ENCODE assay signal across 1 cellular context in the genomic region with DNA sequence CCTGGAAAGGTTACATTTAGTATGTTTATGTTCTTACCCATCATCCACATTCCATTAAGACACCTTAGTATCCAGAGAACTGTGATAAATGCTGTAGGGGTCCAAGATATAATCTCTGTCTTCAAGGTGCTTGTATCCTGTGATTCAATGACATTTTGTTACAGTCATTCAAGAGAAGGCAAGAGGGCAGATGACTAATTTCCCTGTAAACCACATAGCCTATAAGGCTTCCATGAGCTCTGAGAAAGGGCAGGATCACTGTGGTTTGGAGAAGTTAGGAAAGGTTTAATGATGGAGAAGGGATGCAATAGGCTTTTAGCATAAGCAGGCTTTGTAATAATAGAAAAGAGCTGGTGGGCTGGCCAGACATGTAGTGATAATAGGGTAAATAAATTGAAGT.
TF ChIP-seq lines count a peak whose summit lies in the region.

No MANE protein-coding gene starts in this region.

TF ChIP-seq in WTC11, 78 proteins besides CTCF, POLR2A, EP300 and RAD21 (continued from another document):
- TF ChIP-seq GTF2I (CRISPR knock-in tag; conservative IDR thresholded peaks at IDR 0.05) = no peak
- no peak for TF ChIP-seq ZNF219 (CRISPR knock-in tag; IDR thresholded peaks at IDR 0.05; ENCODE audit: borderline replicate concordance)
- TF ChIP-seq, protein P1, sequence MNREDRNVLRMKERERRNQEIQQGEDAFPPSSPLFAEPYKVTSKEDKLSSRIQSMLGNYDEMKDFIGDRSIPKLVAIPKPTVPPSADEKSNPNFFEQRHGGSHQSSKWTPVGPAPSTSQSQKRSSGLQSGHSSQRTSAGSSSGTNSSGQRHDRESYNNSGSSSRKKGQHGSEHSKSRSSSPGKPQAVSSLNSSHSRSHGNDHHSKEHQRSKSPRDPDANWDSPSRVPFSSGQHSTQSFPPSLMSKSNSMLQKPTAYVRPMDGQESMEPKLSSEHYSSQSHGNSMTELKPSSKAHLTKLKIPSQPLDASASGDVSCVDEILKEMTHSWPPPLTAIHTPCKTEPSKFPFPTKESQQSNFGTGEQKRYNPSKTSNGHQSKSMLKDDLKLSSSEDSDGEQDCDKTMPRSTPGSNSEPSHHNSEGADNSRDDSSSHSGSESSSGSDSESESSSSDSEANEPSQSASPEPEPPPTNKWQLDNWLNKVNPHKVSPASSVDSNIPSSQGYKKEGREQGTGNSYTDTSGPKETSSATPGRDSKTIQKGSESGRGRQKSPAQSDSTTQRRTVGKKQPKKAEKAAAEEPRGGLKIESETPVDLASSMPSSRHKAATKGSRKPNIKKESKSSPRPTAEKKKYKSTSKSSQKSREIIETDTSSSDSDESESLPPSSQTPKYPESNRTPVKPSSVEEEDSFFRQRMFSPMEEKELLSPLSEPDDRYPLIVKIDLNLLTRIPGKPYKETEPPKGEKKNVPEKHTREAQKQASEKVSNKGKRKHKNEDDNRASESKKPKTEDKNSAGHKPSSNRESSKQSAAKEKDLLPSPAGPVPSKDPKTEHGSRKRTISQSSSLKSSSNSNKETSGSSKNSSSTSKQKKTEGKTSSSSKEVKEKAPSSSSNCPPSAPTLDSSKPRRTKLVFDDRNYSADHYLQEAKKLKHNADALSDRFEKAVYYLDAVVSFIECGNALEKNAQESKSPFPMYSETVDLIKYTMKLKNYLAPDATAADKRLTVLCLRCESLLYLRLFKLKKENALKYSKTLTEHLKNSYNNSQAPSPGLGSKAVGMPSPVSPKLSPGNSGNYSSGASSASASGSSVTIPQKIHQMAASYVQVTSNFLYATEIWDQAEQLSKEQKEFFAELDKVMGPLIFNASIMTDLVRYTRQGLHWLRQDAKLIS (CRISPR knock-in tag; IDR thresholded peaks at IDR 0.05; ENCODE audit: borderline replicate concordance) = no peak
- TF ChIP-seq, protein P2, sequence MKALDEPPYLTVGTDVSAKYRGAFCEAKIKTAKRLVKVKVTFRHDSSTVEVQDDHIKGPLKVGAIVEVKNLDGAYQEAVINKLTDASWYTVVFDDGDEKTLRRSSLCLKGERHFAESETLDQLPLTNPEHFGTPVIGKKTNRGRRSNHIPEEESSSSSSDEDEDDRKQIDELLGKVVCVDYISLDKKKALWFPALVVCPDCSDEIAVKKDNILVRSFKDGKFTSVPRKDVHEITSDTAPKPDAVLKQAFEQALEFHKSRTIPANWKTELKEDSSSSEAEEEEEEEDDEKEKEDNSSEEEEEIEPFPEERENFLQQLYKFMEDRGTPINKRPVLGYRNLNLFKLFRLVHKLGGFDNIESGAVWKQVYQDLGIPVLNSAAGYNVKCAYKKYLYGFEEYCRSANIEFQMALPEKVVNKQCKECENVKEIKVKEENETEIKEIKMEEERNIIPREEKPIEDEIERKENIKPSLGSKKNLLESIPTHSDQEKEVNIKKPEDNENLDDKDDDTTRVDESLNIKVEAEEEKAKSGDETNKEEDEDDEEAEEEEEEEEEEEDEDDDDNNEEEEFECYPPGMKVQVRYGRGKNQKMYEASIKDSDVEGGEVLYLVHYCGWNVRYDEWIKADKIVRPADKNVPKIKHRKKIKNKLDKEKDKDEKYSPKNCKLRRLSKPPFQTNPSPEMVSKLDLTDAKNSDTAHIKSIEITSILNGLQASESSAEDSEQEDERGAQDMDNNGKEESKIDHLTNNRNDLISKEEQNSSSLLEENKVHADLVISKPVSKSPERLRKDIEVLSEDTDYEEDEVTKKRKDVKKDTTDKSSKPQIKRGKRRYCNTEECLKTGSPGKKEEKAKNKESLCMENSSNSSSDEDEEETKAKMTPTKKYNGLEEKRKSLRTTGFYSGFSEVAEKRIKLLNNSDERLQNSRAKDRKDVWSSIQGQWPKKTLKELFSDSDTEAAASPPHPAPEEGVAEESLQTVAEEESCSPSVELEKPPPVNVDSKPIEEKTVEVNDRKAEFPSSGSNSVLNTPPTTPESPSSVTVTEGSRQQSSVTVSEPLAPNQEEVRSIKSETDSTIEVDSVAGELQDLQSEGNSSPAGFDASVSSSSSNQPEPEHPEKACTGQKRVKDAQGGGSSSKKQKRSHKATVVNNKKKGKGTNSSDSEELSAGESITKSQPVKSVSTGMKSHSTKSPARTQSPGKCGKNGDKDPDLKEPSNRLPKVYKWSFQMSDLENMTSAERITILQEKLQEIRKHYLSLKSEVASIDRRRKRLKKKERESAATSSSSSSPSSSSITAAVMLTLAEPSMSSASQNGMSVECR (CRISPR knock-in tag; IDR thresholded peaks at IDR 0.05; ENCODE audit: borderline replicate concordance) = no peak
- TF ChIP-seq, protein P3, sequence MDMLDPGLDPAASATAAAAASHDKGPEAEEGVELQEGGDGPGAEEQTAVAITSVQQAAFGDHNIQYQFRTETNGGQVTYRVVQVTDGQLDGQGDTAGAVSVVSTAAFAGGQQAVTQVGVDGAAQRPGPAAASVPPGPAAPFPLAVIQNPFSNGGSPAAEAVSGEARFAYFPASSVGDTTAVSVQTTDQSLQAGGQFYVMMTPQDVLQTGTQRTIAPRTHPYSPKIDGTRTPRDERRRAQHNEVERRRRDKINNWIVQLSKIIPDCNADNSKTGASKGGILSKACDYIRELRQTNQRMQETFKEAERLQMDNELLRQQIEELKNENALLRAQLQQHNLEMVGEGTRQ (CRISPR knock-in tag; IDR thresholded peaks at IDR 0.05) = no peak
- TF ChIP-seq RORB (CRISPR knock-in tag; IDR thresholded peaks at IDR 0.05) = no peak
TF ChIP-seq in WTC11: peak in this region for 0.
